1 cellular context compared by ENCODE assay signal in genomic region chr15:74225928-74226327, GRCh38.
TF ChIP-seq lines count a peak whose summit lies in the region.

No MANE protein-coding gene starts in this region.

TF ChIP-seq in H1, 55 proteins besides CTCF, POLR2A, EP300 and RAD21:
- TF ChIP-seq KDM4A (IDR thresholded peaks at IDR 0.05; ENCODE audit: low read depth, low read length, severe bottlenecking) (no peak), POU5F1 (IDR thresholded peaks at IDR 0.05; ENCODE audit: low read depth, low read length) (no peak), FOSL1 (IDR thresholded peaks at IDR 0.05; ENCODE audit: insufficient read depth, low read depth, low read length) (no peak), NRF1 (IDR thresholded peaks at IDR 0.05; ENCODE audit: low read depth, low read length) (no peak), GTF2F1 (IDR thresholded peaks at IDR 0.05; ENCODE audit: borderline replicate concordance, low read depth, low read length) (no peak), EGR1 (IDR thresholded peaks at IDR 0.05; ENCODE audit: borderline replicate concordance, low read depth, low read length) (no peak), YY1 (IDR thresholded peaks at IDR 0.05; ENCODE audit: low read depth, low read length) (no peak), BRCA1 (IDR thresholded peaks at IDR 0.05; ENCODE audit: low read depth, low read length) (no peak), SIN3A (conservative IDR thresholded peaks at IDR 0.05 in 1 of 2, IDR thresholded peaks at IDR 0.05 in 1 of 2; ENCODE audit: low read depth in 1 of 2, low read length in 2 of 2) (no peak), CHD1 (IDR thresholded peaks at IDR 0.05; ENCODE audit: low read depth, low read length) (no peak), ZNF274 (IDR thresholded peaks at IDR 0.05; ENCODE audit: borderline replicate concordance, extremely low read depth, low read length) (no peak), KDM5A (IDR thresholded peaks at IDR 0.05; ENCODE audit: low read length) (no peak), ATF3 (IDR thresholded peaks at IDR 0.05; ENCODE audit: insufficient read depth, low read depth, low read length) (no peak), RXRA (IDR thresholded peaks at IDR 0.05; ENCODE audit: insufficient read depth, low read depth, low read length) (no peak), TCF12 (IDR thresholded peaks at IDR 0.05; ENCODE audit: low read depth, low read length) (no peak)
- TF ChIP-seq, protein P1, sequence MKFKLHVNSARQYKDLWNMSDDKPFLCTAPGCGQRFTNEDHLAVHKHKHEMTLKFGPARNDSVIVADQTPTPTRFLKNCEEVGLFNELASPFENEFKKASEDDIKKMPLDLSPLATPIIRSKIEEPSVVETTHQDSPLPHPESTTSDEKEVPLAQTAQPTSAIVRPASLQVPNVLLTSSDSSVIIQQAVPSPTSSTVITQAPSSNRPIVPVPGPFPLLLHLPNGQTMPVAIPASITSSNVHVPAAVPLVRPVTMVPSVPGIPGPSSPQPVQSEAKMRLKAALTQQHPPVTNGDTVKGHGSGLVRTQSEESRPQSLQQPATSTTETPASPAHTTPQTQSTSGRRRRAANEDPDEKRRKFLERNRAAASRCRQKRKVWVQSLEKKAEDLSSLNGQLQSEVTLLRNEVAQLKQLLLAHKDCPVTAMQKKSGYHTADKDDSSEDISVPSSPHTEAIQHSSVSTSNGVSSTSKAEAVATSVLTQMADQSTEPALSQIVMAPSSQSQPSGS (IDR thresholded peaks at IDR 0.05; ENCODE audit: low read length): no peak
